1 cellular context compared by ENCODE assay signal in the genomic region with DNA sequence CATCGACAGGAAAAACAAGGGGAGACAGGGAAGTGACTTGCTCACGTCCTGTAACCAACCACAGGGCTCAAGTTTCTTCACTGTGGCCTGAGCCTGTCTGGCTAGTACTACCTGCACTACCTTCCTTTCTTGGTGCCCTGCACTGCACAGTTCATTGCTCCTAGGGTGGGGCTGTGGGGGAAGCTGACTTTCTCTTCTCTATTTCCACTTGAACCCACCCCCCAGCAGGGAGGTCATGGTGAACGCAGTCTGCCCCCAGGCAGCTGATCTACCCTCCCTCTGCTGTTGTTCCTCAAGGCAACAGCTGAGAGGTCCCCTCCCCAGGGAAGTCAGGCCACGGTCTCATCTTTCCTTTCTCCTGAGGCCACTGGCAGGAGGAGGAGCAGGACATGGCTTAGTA.
TF ChIP-seq lines count a peak whose summit lies in the region.

No MANE protein-coding gene starts in this region.

TF ChIP-seq in SK-N-SH, 30 proteins besides CTCF, POLR2A, EP300 and RAD21 (continued from another document):
- TF ChIP-seq, protein P1, sequence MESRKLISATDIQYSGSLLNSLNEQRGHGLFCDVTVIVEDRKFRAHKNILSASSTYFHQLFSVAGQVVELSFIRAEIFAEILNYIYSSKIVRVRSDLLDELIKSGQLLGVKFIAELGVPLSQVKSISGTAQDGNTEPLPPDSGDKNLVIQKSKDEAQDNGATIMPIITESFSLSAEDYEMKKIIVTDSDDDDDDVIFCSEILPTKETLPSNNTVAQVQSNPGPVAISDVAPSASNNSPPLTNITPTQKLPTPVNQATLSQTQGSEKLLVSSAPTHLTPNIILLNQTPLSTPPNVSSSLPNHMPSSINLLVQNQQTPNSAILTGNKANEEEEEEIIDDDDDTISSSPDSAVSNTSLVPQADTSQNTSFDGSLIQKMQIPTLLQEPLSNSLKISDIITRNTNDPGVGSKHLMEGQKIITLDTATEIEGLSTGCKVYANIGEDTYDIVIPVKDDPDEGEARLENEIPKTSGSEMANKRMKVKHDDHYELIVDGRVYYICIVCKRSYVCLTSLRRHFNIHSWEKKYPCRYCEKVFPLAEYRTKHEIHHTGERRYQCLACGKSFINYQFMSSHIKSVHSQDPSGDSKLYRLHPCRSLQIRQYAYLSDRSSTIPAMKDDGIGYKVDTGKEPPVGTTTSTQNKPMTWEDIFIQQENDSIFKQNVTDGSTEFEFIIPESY (IDR thresholded peaks at IDR 0.05; ENCODE audit: borderline replicate concordance, low read depth): no peak
- TF ChIP-seq, protein P2, sequence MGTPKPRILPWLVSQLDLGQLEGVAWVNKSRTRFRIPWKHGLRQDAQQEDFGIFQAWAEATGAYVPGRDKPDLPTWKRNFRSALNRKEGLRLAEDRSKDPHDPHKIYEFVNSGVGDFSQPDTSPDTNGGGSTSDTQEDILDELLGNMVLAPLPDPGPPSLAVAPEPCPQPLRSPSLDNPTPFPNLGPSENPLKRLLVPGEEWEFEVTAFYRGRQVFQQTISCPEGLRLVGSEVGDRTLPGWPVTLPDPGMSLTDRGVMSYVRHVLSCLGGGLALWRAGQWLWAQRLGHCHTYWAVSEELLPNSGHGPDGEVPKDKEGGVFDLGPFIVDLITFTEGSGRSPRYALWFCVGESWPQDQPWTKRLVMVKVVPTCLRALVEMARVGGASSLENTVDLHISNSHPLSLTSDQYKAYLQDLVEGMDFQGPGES (IDR thresholded peaks at IDR 0.05; ENCODE audit: low read depth, low read length): no peak
- TF ChIP-seq, protein P3, sequence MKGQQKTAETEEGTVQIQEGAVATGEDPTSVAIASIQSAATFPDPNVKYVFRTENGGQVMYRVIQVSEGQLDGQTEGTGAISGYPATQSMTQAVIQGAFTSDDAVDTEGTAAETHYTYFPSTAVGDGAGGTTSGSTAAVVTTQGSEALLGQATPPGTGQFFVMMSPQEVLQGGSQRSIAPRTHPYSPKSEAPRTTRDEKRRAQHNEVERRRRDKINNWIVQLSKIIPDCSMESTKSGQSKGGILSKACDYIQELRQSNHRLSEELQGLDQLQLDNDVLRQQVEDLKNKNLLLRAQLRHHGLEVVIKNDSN (IDR thresholded peaks at IDR 0.05; ENCODE audit: borderline replicate concordance, low read depth): no peak
- TF ChIP-seq, protein P4, sequence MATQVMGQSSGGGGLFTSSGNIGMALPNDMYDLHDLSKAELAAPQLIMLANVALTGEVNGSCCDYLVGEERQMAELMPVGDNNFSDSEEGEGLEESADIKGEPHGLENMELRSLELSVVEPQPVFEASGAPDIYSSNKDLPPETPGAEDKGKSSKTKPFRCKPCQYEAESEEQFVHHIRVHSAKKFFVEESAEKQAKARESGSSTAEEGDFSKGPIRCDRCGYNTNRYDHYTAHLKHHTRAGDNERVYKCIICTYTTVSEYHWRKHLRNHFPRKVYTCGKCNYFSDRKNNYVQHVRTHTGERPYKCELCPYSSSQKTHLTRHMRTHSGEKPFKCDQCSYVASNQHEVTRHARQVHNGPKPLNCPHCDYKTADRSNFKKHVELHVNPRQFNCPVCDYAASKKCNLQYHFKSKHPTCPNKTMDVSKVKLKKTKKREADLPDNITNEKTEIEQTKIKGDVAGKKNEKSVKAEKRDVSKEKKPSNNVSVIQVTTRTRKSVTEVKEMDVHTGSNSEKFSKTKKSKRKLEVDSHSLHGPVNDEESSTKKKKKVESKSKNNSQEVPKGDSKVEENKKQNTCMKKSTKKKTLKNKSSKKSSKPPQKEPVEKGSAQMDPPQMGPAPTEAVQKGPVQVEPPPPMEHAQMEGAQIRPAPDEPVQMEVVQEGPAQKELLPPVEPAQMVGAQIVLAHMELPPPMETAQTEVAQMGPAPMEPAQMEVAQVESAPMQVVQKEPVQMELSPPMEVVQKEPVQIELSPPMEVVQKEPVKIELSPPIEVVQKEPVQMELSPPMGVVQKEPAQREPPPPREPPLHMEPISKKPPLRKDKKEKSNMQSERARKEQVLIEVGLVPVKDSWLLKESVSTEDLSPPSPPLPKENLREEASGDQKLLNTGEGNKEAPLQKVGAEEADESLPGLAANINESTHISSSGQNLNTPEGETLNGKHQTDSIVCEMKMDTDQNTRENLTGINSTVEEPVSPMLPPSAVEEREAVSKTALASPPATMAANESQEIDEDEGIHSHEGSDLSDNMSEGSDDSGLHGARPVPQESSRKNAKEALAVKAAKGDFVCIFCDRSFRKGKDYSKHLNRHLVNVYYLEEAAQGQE (IDR thresholded peaks at IDR 0.05; ENCODE audit: low read depth, low read length): no peak
- TF ChIP-seq, protein P5, sequence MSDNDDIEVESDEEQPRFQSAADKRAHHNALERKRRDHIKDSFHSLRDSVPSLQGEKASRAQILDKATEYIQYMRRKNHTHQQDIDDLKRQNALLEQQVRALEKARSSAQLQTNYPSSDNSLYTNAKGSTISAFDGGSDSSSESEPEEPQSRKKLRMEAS (IDR thresholded peaks at IDR 0.05; ENCODE audit: low read depth): no peak
- TF ChIP-seq MXI1 (IDR thresholded peaks at IDR 0.05; ENCODE audit: low read depth, low read length) (no peak), MEF2A (IDR thresholded peaks at IDR 0.05; ENCODE audit: borderline replicate concordance, low read depth) (no peak), FOXJ3 (CRISPR knock-in tag; IDR thresholded peaks at IDR 0.05) (no peak), GABPA (IDR thresholded peaks at IDR 0.05; ENCODE audit: low read depth) (no peak), TCF12 (IDR thresholded peaks at IDR 0.05) (no peak), TEAD4 (IDR thresholded peaks at IDR 0.05; ENCODE audit: borderline replicate concordance, insufficient read depth) (no peak), NRF1 (IDR thresholded peaks at IDR 0.05; ENCODE audit: low read depth, low read length) (no peak), GATA2 (CRISPR knock-in tag; IDR thresholded peaks at IDR 0.05) (no peak), EZH2phosphoT487 (IDR thresholded peaks at IDR 0.05; ENCODE audit: borderline replicate concordance, low read depth) (no peak), NFIC (IDR thresholded peaks at IDR 0.05; ENCODE audit: borderline replicate concordance) (no peak), POLR2AphosphoS5 (IDR thresholded peaks at IDR 0.05; ENCODE audit: low read depth, low read length) (no peak)
- TF ChIP-seq, protein P6, sequence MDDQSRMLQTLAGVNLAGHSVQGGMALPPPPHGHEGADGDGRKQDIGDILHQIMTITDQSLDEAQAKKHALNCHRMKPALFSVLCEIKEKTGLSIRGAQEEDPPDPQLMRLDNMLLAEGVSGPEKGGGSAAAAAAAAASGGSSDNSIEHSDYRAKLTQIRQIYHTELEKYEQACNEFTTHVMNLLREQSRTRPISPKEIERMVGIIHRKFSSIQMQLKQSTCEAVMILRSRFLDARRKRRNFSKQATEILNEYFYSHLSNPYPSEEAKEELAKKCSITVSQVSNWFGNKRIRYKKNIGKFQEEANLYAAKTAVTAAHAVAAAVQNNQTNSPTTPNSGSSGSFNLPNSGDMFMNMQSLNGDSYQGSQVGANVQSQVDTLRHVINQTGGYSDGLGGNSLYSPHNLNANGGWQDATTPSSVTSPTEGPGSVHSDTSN (IDR thresholded peaks at IDR 0.05): no peak
- TF ChIP-seq, protein P7, sequence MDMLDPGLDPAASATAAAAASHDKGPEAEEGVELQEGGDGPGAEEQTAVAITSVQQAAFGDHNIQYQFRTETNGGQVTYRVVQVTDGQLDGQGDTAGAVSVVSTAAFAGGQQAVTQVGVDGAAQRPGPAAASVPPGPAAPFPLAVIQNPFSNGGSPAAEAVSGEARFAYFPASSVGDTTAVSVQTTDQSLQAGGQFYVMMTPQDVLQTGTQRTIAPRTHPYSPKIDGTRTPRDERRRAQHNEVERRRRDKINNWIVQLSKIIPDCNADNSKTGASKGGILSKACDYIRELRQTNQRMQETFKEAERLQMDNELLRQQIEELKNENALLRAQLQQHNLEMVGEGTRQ (IDR thresholded peaks at IDR 0.05; ENCODE audit: borderline replicate concordance, low read depth, low read length): no peak
TF ChIP-seq in SK-N-SH: peak in this region for 0.
